Comparison of ENCODE assay signal across 8 cellular contexts in genomic region chr2:112941753-112942653, GRCh38. TPM values are rescaled to one million over a fixed set of nuclear protein-coding genes. Genes with fewer than 3 reads are reported as not detected.
DNase-seq lines count a peak whose midpoint lies in the region; ATAC-seq and TF ChIP-seq lines count a peak whose summit lies in the region.

No MANE protein-coding gene starts in this region.

- H3K4me3 Mint-ChIP-seq in activated T-cell treated with anti-CD3 and anti-CD28 coated beads, Interleukin-2, amount 50 U/mL, for 72 hours: no peak overlapping the region
- no peak overlapping the region for H3K4me3 Mint-ChIP-seq in osteocyte (ENCODE audit: unreplicated experiment)

- H3K36me3 ChIP-seq in Panc1 (ENCODE audit: control insufficient read depth, insufficient read depth, low read length) (no peaks in the 10 kb centered on the region), upper lobe of right lung (no peaks in the 10 kb centered on the region)

- H3K27ac ChIP-seq in Panc1 (ENCODE audit: low read length): no peak overlapping the region
- H3K27ac ChIP-seq in upper lobe of right lung: no peak overlapping the region

- H3K9me3 ChIP-seq in Panc1 (ENCODE audit: control insufficient read depth, insufficient read depth, low read depth, low read length) (no peaks in the 10 kb centered on the region), upper lobe of right lung (no peaks in the 10 kb centered on the region)

- ATAC-seq in GM19468 (IDR thresholded peaks at IDR 0.05; ENCODE audit: extremely low read depth, unreplicated experiment) (peak; percentile 52), Panc1 (peak; percentile 96), upper lobe of right lung (peak; percentile 95)
- ATAC-seq in activated T-cell treated with anti-CD3 and anti-CD28 coated beads, Interleukin-2, amount 50 U/mL, for 72 hours (replicated peaks in 1 of 2): peak; percentile 85 to 94

- in situ Hi-C loops in Panc1 (cut with HindIII; ENCODE audit: low pct_unique_long_range_greater_than_20kb, low sequenced_read_pairs): no loop called here

- DNase-seq in DMS114 treated with DMSO at 0.1 percent for 48 hours (lab: John Stamatoyannopoulos, UW; ENCODE audit: unreplicated experiment): peak; percentile 22
- peak; percentile 64 for DNase-seq in HuH-7 (ENCODE audit: low spot score)
- DNase-seq in Panc1 (ENCODE audit: low read depth, low spot score): peak; percentile 51
- DNase-seq in activated T-cell treated with anti-CD3 and anti-CD28 coated beads, Interleukin-2, amount 50 U/mL, for 72 hours: peak; percentile 76 to 83
- peak; percentile 48 to 86 for DNase-seq in foreskin fibroblast
- DNase-seq in osteocyte (ENCODE audit: extremely low spot score, unreplicated experiment): peak; percentile 92
- DNase-seq in upper lobe of right lung: peak; percentile 85

- intact Hi-C loops in Panc1 (cut with micrococcal nuclease; ENCODE audit: unreplicated experiment) (loop anchor here (1.0 kb wide), 1 partner anchor 193 kb away; no protein-coding TSS in a partner anchor), upper lobe of right lung (cut with DNase I) (no loop called here)

- H3K4me3 ChIP-seq in Panc1 (ENCODE audit: low read depth in 2 of 2, low read length in 2 of 2): no peak overlapping the region
- no peak overlapping the region for H3K4me3 ChIP-seq in foreskin fibroblast (ENCODE audit: low read depth in 1 of 2, low read length in 2 of 2)
- no peak overlapping the region for H3K4me3 ChIP-seq in upper lobe of right lung

- H3K9me3 Mint-ChIP-seq in activated T-cell treated with anti-CD3 and anti-CD28 coated beads, Interleukin-2, amount 50 U/mL, for 72 hours: no peaks in the 10 kb centered on the region
- H3K9me3 Mint-ChIP-seq in osteocyte (ENCODE audit: unreplicated experiment): peaks cover 5% of the 10 kb centered on the region

- POLR2A ChIA-PET in Panc1 (lab: Charles Lee): interaction anchor here (0.6 to 0.7 kb wide), 2 partner anchors 135 to 184 kb away, joined by 3 to 6 read pairs; no protein-coding TSS in a partner anchor

- H3K36me3 Mint-ChIP-seq in activated T-cell treated with anti-CD3 and anti-CD28 coated beads, Interleukin-2, amount 50 U/mL, for 72 hours (ENCODE audit: insufficient read depth in 2 of 2): no peaks in the 10 kb centered on the region
- H3K36me3 Mint-ChIP-seq in osteocyte (ENCODE audit: unreplicated experiment): no peaks in the 10 kb centered on the region

- no TSS peak for BruUV-seq in Panc1 (replicated peaks; lab: Mats Ljungman, UMichigan)

- no peak overlapping the region for H3K27ac Mint-ChIP-seq in activated T-cell treated with anti-CD3 and anti-CD28 coated beads, Interleukin-2, amount 50 U/mL, for 72 hours
- no peak overlapping the region for H3K27ac Mint-ChIP-seq in osteocyte (ENCODE audit: unreplicated experiment)

- H3K4me1 ChIP-seq in Panc1 (ENCODE audit: control insufficient read depth, insufficient read depth, low read length) (no peaks in the 10 kb centered on the region), upper lobe of right lung (no peaks in the 10 kb centered on the region)

- TF ChIP-seq CTCF in Panc1 (IDR thresholded peaks at IDR 0.05): peak; percentile 92
- peak; percentile 97 for TF ChIP-seq CTCF in foreskin fibroblast (IDR thresholded peaks at IDR 0.05; ENCODE audit: low read depth, low read length)
- TF ChIP-seq CTCF in osteocyte (IDR thresholded peaks at IDR 0.05): peak; percentile 98
- TF ChIP-seq CTCF in upper lobe of right lung (IDR thresholded peaks at IDR 0.05): peak; percentile 83

- CTCF ChIA-PET in Panc1 (lab: Charles Lee): interaction anchor here (0.5 to 2.2 kb wide), 10 partner anchors 17 to 342 kb away, joined by 3 to 43 read pairs (median 4); no protein-coding TSS in a partner anchor

- peaks cover 6% of the 10 kb centered on the region; the same call in 1 of the 2 replicates for H3K27me3 ChIP-seq in Panc1 (ENCODE audit: control insufficient read depth, insufficient read depth, low read length)
- no peaks in the 10 kb centered on the region for H3K27me3 ChIP-seq in upper lobe of right lung

- peaks cover 5% of the 10 kb centered on the region for H3K27me3 Mint-ChIP-seq in activated T-cell treated with anti-CD3 and anti-CD28 coated beads, Interleukin-2, amount 50 U/mL, for 72 hours (ENCODE audit: low read depth)
- peaks cover 27% of the 10 kb centered on the region for H3K27me3 Mint-ChIP-seq in osteocyte (ENCODE audit: unreplicated experiment)

- H3K4me1 Mint-ChIP-seq in activated T-cell treated with anti-CD3 and anti-CD28 coated beads, Interleukin-2, amount 50 U/mL, for 72 hours (ENCODE audit: low read depth): peaks cover 7% of the 10 kb centered on the region
- no peaks in the 10 kb centered on the region for H3K4me1 Mint-ChIP-seq in osteocyte (ENCODE audit: unreplicated experiment)

RNA-seq across cellular contexts. Expression of gene IL37, which starts 31.0 kb away (rescaled TPM):
- total RNA-seq in Panc1 (2021; ENCODE audit: unreplicated experiment): not detected
- polyA plus RNA-seq in Panc1 (2012; ENCODE audit: insufficient read length): not detected
- total RNA-seq in activated T-cell treated with anti-CD3 and anti-CD28 coated beads, Interleukin-2, amount 50 U/mL, for 72 hours: not detected
- not detected in 2 replicates for total RNA-seq in osteocyte
- total RNA-seq in upper lobe of right lung: not detected

RNA-seq across cellular contexts. Expression of gene IL36G, which starts 35.8 kb away (rescaled TPM):
- total RNA-seq in Panc1 (2021; ENCODE audit: unreplicated experiment): not detected
- polyA plus RNA-seq in Panc1 (2012; ENCODE audit: insufficient read length): not detected
- total RNA-seq in activated T-cell treated with anti-CD3 and anti-CD28 coated beads, Interleukin-2, amount 50 U/mL, for 72 hours: not detected
- total RNA-seq in osteocyte: not detected in 2 replicates
- not detected for total RNA-seq in upper lobe of right lung

Comparison
In these comparisons a context has a peak if more than half of its experiments do, and no peak if none do; other contexts are left out.
1. DNase-seq: peak in every context shown above with its lines; median percentile 92 in osteocyte; 85 in upper lobe of right lung; 80 in activated T-cell treated with anti-CD3 and anti-CD28 coated beads, Interleukin-2, amount 50 U/mL, for 72 hours; 67 in foreskin fibroblast; 64 in HuH-7; 51 in Panc1; 22 in DMS114 treated with DMSO at 0.1 percent for 48 hours.